In the genomic region with DNA sequence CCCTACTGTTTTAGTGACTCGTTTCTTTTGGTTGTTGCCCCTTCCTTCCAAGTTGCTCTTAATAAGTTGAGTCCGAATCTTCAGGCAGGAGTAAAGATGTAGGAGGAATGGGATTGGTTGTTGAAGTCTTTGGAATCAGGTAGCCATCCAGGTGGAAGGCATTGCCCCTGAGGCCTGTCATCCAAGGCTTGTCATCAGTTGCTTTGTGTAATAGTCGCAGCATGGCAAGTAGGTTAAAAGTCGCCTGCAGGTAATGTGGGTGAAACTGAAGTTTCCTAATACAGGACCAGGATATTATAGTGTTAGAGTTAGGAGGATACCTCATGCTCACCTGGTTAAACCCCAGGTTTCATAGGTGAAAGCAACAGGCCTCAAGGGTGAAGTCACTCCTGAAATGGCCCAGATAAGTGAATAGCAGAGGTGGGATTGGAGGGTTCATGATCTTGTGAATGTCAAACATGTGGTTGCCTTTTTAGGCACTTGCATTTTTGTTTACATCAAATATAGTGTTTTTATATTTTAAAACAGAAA, we compare ENCODE assay signal across 2 cellular contexts.
TF ChIP-seq lines count a peak whose summit lies in the region.

No MANE protein-coding gene starts in this region.

TF ChIP-seq in SK-N-SH, 30 proteins besides CTCF, POLR2A, EP300 and RAD21 (continued from another document):
- TF ChIP-seq, protein P1, sequence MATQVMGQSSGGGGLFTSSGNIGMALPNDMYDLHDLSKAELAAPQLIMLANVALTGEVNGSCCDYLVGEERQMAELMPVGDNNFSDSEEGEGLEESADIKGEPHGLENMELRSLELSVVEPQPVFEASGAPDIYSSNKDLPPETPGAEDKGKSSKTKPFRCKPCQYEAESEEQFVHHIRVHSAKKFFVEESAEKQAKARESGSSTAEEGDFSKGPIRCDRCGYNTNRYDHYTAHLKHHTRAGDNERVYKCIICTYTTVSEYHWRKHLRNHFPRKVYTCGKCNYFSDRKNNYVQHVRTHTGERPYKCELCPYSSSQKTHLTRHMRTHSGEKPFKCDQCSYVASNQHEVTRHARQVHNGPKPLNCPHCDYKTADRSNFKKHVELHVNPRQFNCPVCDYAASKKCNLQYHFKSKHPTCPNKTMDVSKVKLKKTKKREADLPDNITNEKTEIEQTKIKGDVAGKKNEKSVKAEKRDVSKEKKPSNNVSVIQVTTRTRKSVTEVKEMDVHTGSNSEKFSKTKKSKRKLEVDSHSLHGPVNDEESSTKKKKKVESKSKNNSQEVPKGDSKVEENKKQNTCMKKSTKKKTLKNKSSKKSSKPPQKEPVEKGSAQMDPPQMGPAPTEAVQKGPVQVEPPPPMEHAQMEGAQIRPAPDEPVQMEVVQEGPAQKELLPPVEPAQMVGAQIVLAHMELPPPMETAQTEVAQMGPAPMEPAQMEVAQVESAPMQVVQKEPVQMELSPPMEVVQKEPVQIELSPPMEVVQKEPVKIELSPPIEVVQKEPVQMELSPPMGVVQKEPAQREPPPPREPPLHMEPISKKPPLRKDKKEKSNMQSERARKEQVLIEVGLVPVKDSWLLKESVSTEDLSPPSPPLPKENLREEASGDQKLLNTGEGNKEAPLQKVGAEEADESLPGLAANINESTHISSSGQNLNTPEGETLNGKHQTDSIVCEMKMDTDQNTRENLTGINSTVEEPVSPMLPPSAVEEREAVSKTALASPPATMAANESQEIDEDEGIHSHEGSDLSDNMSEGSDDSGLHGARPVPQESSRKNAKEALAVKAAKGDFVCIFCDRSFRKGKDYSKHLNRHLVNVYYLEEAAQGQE (IDR thresholded peaks at IDR 0.05; ENCODE audit: low read depth, low read length): no peak

TF ChIP-seq in SK-N-SH treated with all-trans-retinoic acid at 6 μM for 48 hours, 23 proteins besides CTCF, POLR2A, EP300 and RAD21 (continued from another document):
- TF ChIP-seq, protein P2, sequence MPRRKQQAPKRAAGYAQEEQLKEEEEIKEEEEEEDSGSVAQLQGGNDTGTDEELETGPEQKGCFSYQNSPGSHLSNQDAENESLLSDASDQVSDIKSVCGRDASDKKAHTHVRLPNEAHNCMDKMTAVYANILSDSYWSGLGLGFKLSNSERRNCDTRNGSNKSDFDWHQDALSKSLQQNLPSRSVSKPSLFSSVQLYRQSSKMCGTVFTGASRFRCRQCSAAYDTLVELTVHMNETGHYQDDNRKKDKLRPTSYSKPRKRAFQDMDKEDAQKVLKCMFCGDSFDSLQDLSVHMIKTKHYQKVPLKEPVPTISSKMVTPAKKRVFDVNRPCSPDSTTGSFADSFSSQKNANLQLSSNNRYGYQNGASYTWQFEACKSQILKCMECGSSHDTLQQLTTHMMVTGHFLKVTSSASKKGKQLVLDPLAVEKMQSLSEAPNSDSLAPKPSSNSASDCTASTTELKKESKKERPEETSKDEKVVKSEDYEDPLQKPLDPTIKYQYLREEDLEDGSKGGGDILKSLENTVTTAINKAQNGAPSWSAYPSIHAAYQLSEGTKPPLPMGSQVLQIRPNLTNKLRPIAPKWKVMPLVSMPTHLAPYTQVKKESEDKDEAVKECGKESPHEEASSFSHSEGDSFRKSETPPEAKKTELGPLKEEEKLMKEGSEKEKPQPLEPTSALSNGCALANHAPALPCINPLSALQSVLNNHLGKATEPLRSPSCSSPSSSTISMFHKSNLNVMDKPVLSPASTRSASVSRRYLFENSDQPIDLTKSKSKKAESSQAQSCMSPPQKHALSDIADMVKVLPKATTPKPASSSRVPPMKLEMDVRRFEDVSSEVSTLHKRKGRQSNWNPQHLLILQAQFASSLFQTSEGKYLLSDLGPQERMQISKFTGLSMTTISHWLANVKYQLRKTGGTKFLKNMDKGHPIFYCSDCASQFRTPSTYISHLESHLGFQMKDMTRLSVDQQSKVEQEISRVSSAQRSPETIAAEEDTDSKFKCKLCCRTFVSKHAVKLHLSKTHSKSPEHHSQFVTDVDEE (CRISPR knock-in tag; IDR thresholded peaks at IDR 0.05): no peak
- TF ChIP-seq CSDC2 (CRISPR knock-in tag; IDR thresholded peaks at IDR 0.05) (no peak), TOX (CRISPR knock-in tag; IDR thresholded peaks at IDR 0.05; ENCODE audit: borderline replicate concordance) (no peak)
